ENCODE assay signal across 8 cellular contexts in genomic region chr22:46006379-46007002, GRCh38. TPM values are rescaled to one million over a fixed set of nuclear protein-coding genes. Genes with fewer than 3 reads are reported as not detected.
A peak's percentile ranks its signal among the peaks of the same experiment; 100 is the strongest.
DNase-seq lines count a peak whose midpoint lies in the region; ATAC-seq and TF ChIP-seq lines count a peak whose summit lies in the region.

No MANE protein-coding gene starts in this region.

- 0 out of 2 replicates have a peak, but pooled peaks cover 4% of the 10 kb centered on the region for H3K9me3 ChIP-seq in PC-9 (ENCODE audit: insufficient read depth, low read depth)
- H3K9me3 ChIP-seq in esophagus (ENCODE audit: control insufficient read depth in 2 of 2, insufficient read depth in 1 of 2, low read depth in 1 of 2, low read length in 1 of 2): peaks cover 0 to 3% of the 10 kb centered on the region in 2 donors
- peaks cover 0 to 9% of the 10 kb centered on the region in 2 donors for H3K9me3 ChIP-seq in muscle layer of duodenum (ENCODE audit: control insufficient read depth in 1 of 2, low read length in 2 of 2)

- DNase-seq in CD14-positive monocyte (ENCODE audit: low spot score) (peak; percentile 92), HL-60 (ENCODE audit: low read depth in 1 of 2, low spot score in 1 of 2) (peak; percentile 83 to 86), PC-9 (peak; percentile 77 to 90)
- DNase-seq in activated T-cell treated with anti-CD3 and anti-CD28 coated beads, Interleukin-2, amount 50 U/mL, for 4 hours: peak; percentile 89
- peak; percentile 61 to 80 for DNase-seq in stimulated activated CD8-positive, alpha-beta memory T cell treated with anti-CD3 and anti-CD28 coated beads, Interleukin-4, amount 100 ng/mL, for 4 hours (ENCODE audit: low read depth in 2 of 2, low spot score in 1 of 2)

- H3K36me3 Mint-ChIP-seq in CD14-positive monocyte: peaks cover 7 to 9% of the 10 kb centered on the region in 2 donors
- no peaks in the 10 kb centered on the region for H3K36me3 Mint-ChIP-seq in activated T-cell treated with anti-CD3 and anti-CD28 coated beads, Interleukin-2, amount 50 U/mL, for 4 hours (ENCODE audit: insufficient read depth)

- peaks cover 26% of the 10 kb centered on the region for H3K4me1 ChIP-seq in PC-9 (replicated peaks; ENCODE audit: insufficient read depth)
- peaks cover 0 to 28% of the 10 kb centered on the region in 2 donors for H3K4me1 ChIP-seq in esophagus (ENCODE audit: control insufficient read depth in 2 of 2, insufficient read depth in 2 of 2, low read length in 1 of 2)
- peaks cover 17 to 28% of the 10 kb centered on the region in 2 donors for H3K4me1 ChIP-seq in muscle layer of duodenum (ENCODE audit: control insufficient read depth in 1 of 2, insufficient read depth in 2 of 2, low read length in 2 of 2)

- no peaks in the 10 kb centered on the region for H3K9me2 ChIP-seq in PC-9 (ENCODE audit: insufficient read depth)

- H4K20me1 ChIP-seq in PC-9 (ENCODE audit: insufficient read depth): no peaks in the 10 kb centered on the region

- H3K27ac ChIP-seq in HL-60 (replicated peaks): peak overlapping the region; percentile 67
- peak overlapping the region; percentile 73 for H3K27ac ChIP-seq in PC-9
- H3K27ac ChIP-seq in esophagus (ENCODE audit: low read depth in 2 of 2, low read length in 1 of 2): peak overlapping the region; percentile 97 to 99
- H3K27ac ChIP-seq in muscle layer of duodenum (ENCODE audit: low read length): peak overlapping the region; percentile 75

- H3K4me3 ChIP-seq in HL-60 (replicated peaks; ENCODE audit: insufficient read depth, low read length) (peak overlapping the region; percentile 38), PC-9 (peak overlapping the region; percentile 61), esophagus (ENCODE audit: low read depth in 1 of 2, low read length in 2 of 2) (peak overlapping the region; percentile 6 to 7), muscle layer of duodenum (ENCODE audit: low read depth in 1 of 2, low read length in 2 of 2) (peak overlapping the region; percentile 16 to 52)

- peaks cover 1 to 4% (median 2%) of the 10 kb centered on the region in 3 donors for H3K27me3 Mint-ChIP-seq in CD14-positive monocyte (ENCODE audit: low read depth in 3 of 3)
- peaks cover 3% of the 10 kb centered on the region for H3K27me3 Mint-ChIP-seq in activated T-cell treated with anti-CD3 and anti-CD28 coated beads, Interleukin-2, amount 50 U/mL, for 4 hours (ENCODE audit: low read depth)

- CTCF ChIA-PET in PC-9 (lab: Charles Lee): interaction anchor here (0.6 to 2.5 kb wide), 13 partner anchors 9 to 429 kb away, joined by 3 to 32 read pairs (median 4); partner anchors contain the start of gene GTSE1

- peak overlapping the region; percentile 100 for H3K4me2 ChIP-seq in PC-9

- intact Hi-C loops in CD14-positive monocyte (cut with micrococcal nuclease) (no loop called here), PC-9 (cut with micrococcal nuclease; ENCODE audit: unreplicated experiment) (loop anchor here (1.0 to 2.0 kb wide), 3 partner anchors 30 to 110 kb away; no protein-coding TSS in a partner anchor)

- peak overlapping the region; percentile 80 for H2AFZ ChIP-seq in PC-9

- H3K27ac Mint-ChIP-seq in CD14-positive monocyte: peak overlapping the region; percentile 41 to 89 (median 85)

- no peaks in the 10 kb centered on the region for H3K79me2 ChIP-seq in PC-9 (ENCODE audit: low read depth)

- H3K27me3 ChIP-seq in HL-60 (ENCODE audit: insufficient read depth, poor library complexity, severe bottlenecking): no peaks in the 10 kb centered on the region
- no peaks in the 10 kb centered on the region for H3K27me3 ChIP-seq in PC-9 (ENCODE audit: insufficient read depth, low read depth)
- no peaks in the 10 kb centered on the region for H3K27me3 ChIP-seq in esophagus (ENCODE audit: control insufficient read depth in 1 of 2, insufficient read depth in 2 of 2, low read length in 2 of 2)
- H3K27me3 ChIP-seq in muscle layer of duodenum (ENCODE audit: low read depth, low read length): no peaks in the 10 kb centered on the region

- ATAC-seq in activated T-cell treated with anti-CD3 and anti-CD28 coated beads, Interleukin-2, amount 50 U/mL, for 4 hours: peak; percentile 85 to 86
- no peak for ATAC-seq in HG02938 (IDR thresholded peaks at IDR 0.05; ENCODE audit: unreplicated experiment)

- peaks cover 12 to 18% (median 17%) of the 10 kb centered on the region in 7 donors for H3K9me3 Mint-ChIP-seq in CD14-positive monocyte
- peaks cover 3% of the 10 kb centered on the region for H3K9me3 Mint-ChIP-seq in activated T-cell treated with anti-CD3 and anti-CD28 coated beads, Interleukin-2, amount 50 U/mL, for 4 hours

- POLR2A ChIA-PET in PC-9 (lab: Charles Lee; ENCODE audit: unreplicated experiment): interaction anchor here (0.5 to 1.1 kb wide), 5 partner anchors 9 to 103 kb away, joined by 3 to 21 read pairs (median 3); no protein-coding TSS in a partner anchor

- H3K36me3 ChIP-seq in PC-9 (ENCODE audit: low read depth) (no peaks in the 10 kb centered on the region), esophagus (ENCODE audit: control insufficient read depth in 2 of 2, insufficient read depth in 2 of 2, low read length in 1 of 2) (no peaks in the 10 kb centered on the region), muscle layer of duodenum (ENCODE audit: control insufficient read depth in 1 of 2, insufficient read depth in 2 of 2, low read length in 2 of 2) (no peaks in the 10 kb centered on the region)

- 15 to 20% methylated on average over 26 of the region's 26 CpGs for WGBS in esophagus, 2 donors

- peak overlapping the region; percentile 74 to 77 for H3K4me3 Mint-ChIP-seq in CD14-positive monocyte
- H3K4me3 Mint-ChIP-seq in activated T-cell treated with anti-CD3 and anti-CD28 coated beads, Interleukin-2, amount 50 U/mL, for 4 hours: no peak overlapping the region

- peaks cover 28% of the 10 kb centered on the region; the same call in 1 of the 2 replicates for H3F3A ChIP-seq in PC-9 (ENCODE audit: insufficient read depth, low read depth)

- BruUV-seq in PC-9 (replicated peaks; lab: Mats Ljungman, UMichigan): TSS peak; percentile 43

- H3K4me1 Mint-ChIP-seq in CD14-positive monocyte: peaks cover 46% of the 10 kb centered on the region
- peaks cover 12% of the 10 kb centered on the region for H3K4me1 Mint-ChIP-seq in activated T-cell treated with anti-CD3 and anti-CD28 coated beads, Interleukin-2, amount 50 U/mL, for 4 hours (ENCODE audit: low read depth)

- TF ChIP-seq CTCF in CD14-positive monocyte (IDR thresholded peaks at IDR 0.05) (peak; percentile 99), HL-60 (IDR thresholded peaks at IDR 0.05; ENCODE audit: insufficient read depth, low read length) (peak; percentile 81), PC-9 (conservative IDR thresholded peaks at IDR 0.05) (peak; percentile 98)

RNA-seq across cellular contexts. Expression of gene WNT7B, which starts 29.5 kb away (rescaled TPM):
- polyA plus RNA-seq in CD14-positive monocyte: not detected
- 66.9 and 75.5 TPM in 2 replicates for total RNA-seq in PC-9 (2021)
- total RNA-seq in activated T-cell treated with anti-CD3 and anti-CD28 coated beads, Interleukin-2, amount 50 U/mL, for 4 hours: under 1 TPM in 1 of 3 donors, not detected in 2; 0.05 TPM
- 1 to 10 TPM; 6.6 to 6.8 TPM for polyA plus RNA-seq in esophagus

Comparison
In these comparisons a context has a peak if more than half of its experiments do, and no peak if none do; other contexts are left out.
1. H3K4me3 ChIP-seq: peak in every context shown above with its lines; median percentile 61 in PC-9; 38 in HL-60; 34 in muscle layer of duodenum; 6 in esophagus.
2. RNA of gene WNT7B, which starts 29.5 kb away (total RNA-seq): 66.9 to 75.5 TPM in PC-9; 0.05 TPM in activated T-cell treated with anti-CD3 and anti-CD28 coated beads, Interleukin-2, amount 50 U/mL, for 4 hours; every median in the first group is over 10 times any median in the second.
3. Peak in every context shown above with its lines, with median percentiles within 50 percentile points of each other: DNase-seq, CTCF ChIP-seq and H3K27ac ChIP-seq.